Comparison of ENCODE assay signal across 22 cellular contexts in the genomic region with DNA sequence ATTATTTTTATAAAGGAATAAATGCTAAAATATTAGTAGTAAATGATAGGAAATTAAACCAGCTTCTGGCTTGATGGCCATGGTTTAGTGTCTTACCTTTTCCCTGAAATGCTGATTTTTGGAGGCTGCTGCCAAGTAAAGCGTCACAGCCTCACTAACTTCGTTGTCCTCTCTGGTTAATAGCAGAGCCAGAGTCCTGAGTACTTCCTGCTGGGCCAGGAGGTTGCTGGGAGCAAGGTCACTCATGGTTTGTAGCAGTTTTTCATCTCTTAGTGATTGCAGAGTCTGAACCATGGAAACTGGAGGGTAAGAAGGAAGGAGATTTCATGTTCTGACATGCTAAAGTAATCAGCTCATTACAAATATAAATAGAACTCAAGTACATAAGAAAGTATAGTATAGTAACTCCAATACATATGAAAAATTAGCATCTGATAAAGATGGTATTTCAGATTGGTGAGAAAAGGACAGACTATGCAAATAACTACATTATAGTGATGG. TPM values are rescaled to one million over a fixed set of nuclear protein-coding genes. Genes with fewer than 3 reads are reported as not detected.
A peak's percentile ranks its signal among the peaks of the same experiment; 100 is the strongest.
DNase-seq lines count a peak whose midpoint lies in the region; ATAC-seq, FAIRE-seq and TF ChIP-seq lines count a peak whose summit lies in the region.
"Had no signal": no experiment of that assay in that cellular context is flagged by ENCODE, and none has a peak within 500 bp of the region (broad histone marks: within the 10 kb centered on the region; RNA-seq: fewer than 3 reads in every experiment).

No MANE protein-coding gene starts in this region.

- peaks cover 10% of the 10 kb centered on the region for H3K4me1 ChIP-seq in CD8-positive, alpha-beta memory T cell (ENCODE audit: insufficient read depth, low read length)
- peaks cover 7 to 14% (median 12%) of the 10 kb centered on the region in 3 donors for H3K4me1 ChIP-seq in pancreas

- no peak overlapping the region for H3K4me3 Mint-ChIP-seq in activated naive CD4-positive, alpha-beta T cell treated with anti-CD3 and anti-CD28 coated beads for 36 hours
- H3K4me3 Mint-ChIP-seq in CD8-positive, alpha-beta memory T cell, result no peak overlapping the region
- H3K4me3 Mint-ChIP-seq in activated naive CD8-positive, alpha-beta T cell treated with anti-CD3 and anti-CD28 coated beads for 36 hours, result no peak overlapping the region
- H3K4me3 Mint-ChIP-seq: activated T-cell treated with anti-CD3 and anti-CD28 coated beads, Interleukin-2, amount 50 U/mL, for 4 hours; CD14-positive monocyte; WTC11 had no signal

- no peaks in the 10 kb centered on the region for H3K9me3 Mint-ChIP-seq in activated naive CD4-positive, alpha-beta T cell treated with anti-CD3 and anti-CD28 coated beads for 36 hours
- no peaks in the 10 kb centered on the region for H3K9me3 Mint-ChIP-seq in CD8-positive, alpha-beta memory T cell
- H3K9me3 Mint-ChIP-seq in activated naive CD8-positive, alpha-beta T cell treated with anti-CD3 and anti-CD28 coated beads for 36 hours, result no peaks in the 10 kb centered on the region
- H3K9me3 Mint-ChIP-seq: activated T-cell treated with anti-CD3 and anti-CD28 coated beads, Interleukin-2, amount 50 U/mL, for 4 hours; CD14-positive monocyte; WTC11 had no signal

- ATAC-seq in pancreas, result peak in 3 of 4 donors; percentile 33 to 70 (median 38)
- ATAC-seq in left colon, result no peak
- ATAC-seq: activated T-cell treated with anti-CD3 and anti-CD28 coated beads, Interleukin-2, amount 50 U/mL, for 4 hours; WTC11 had no signal

- POLR2A ChIA-PET in CD8-positive, alpha-beta memory T cell (lab: Charles Lee), result no interaction called here

- CTCF ChIA-PET in activated naive CD4-positive, alpha-beta T cell treated with anti-CD3 and anti-CD28 coated beads for 36 hours (lab: Charles Lee), result no interaction called here
- CTCF ChIA-PET in CD8-positive, alpha-beta memory T cell (lab: Charles Lee), result interaction anchor here (1.3 kb wide), 1 partner anchor 193 kb away, joined by 3 read pairs; no protein-coding TSS in a partner anchor

- no peak for DNase-seq in activated naive CD4-positive, alpha-beta T cell treated with anti-CD3 and anti-CD28 coated beads for 36 hours
- DNase-seq in activated naive CD4-positive, alpha-beta T cell treated with anti-CD3 and anti-CD28 coated beads, Interleukin-2, amount 50 U/mL, for 16 hours, result no peak
- DNase-seq in CD8-positive, alpha-beta memory T cell, result no peak
- no peak for DNase-seq in activated naive CD8-positive, alpha-beta T cell treated with anti-CD3 and anti-CD28 coated beads for 36 hours
- DNase-seq in pancreas (peak in 3 of 6 donors; percentile 19 to 38 (median 37)), left colon (no peak), D341Med (ENCODE audit: low spot score) (no peak)
- DNase-seq: activated T-cell treated with anti-CD3 and anti-CD28 coated beads, Interleukin-2, amount 50 U/mL, for 4 hours; glutamatergic neuron; kidney glomerular epithelial cell; NCI-H2029 treated with DMSO at 0.1 percent for 48 hours; NCI-H774; stimulated activated CD4-positive, alpha-beta T cell treated with anti-CD3 and anti-CD28 coated beads, Interleukin-4, amount 100 ng/mL, for 1 hour; stimulated activated naive CD4-positive, alpha-beta T cell treated with Interleukin-2 at 50 U/mL for 16 hours; T-helper 9 cell had no signal

- no peak for TF ChIP-seq CTCF in pancreas (IDR thresholded peaks at IDR 0.05)

- intact Hi-C loops in activated naive CD4-positive, alpha-beta T cell treated with anti-CD3 and anti-CD28 coated beads for 36 hours (cut with micrococcal nuclease), result no loop called here
- intact Hi-C loops in pancreas (cut with DNase I) (no loop called here), left colon (cut with DNase I, micrococcal nuclease) (no loop called here)

- WGBS in pancreas, 2 donors, result 19 to 20% methylated on average over 2 of the region's 2 CpGs

- no peak for FAIRE-seq in pancreas (lab: Jason Lieb, UNC)

- H3K27me3 ChIP-seq in CD8-positive, alpha-beta memory T cell (ENCODE audit: insufficient read depth, low read length, poor library complexity, severe bottlenecking), result no peaks in the 10 kb centered on the region
- H3K27me3 ChIP-seq in pancreas, result no peaks in the 10 kb centered on the region

- no peak overlapping the region for H3K4me3 ChIP-seq in CD8-positive, alpha-beta memory T cell (ENCODE audit: low read length)
- no peak overlapping the region for H3K4me3 ChIP-seq in pancreas

- no peaks in the 10 kb centered on the region for H3K9me3 ChIP-seq in CD8-positive, alpha-beta memory T cell (ENCODE audit: low read length)
- H3K9me3 ChIP-seq in pancreas, result no peaks in the 10 kb centered on the region

- H3K36me3 ChIP-seq in CD8-positive, alpha-beta memory T cell (ENCODE audit: insufficient read depth, low read length), result peaks cover 77% of the 10 kb centered on the region
- no peaks in the 10 kb centered on the region for H3K36me3 ChIP-seq in pancreas

- peaks cover 21% of the 10 kb centered on the region for H3K36me3 Mint-ChIP-seq in activated naive CD4-positive, alpha-beta T cell treated with anti-CD3 and anti-CD28 coated beads for 36 hours (ENCODE audit: low read depth)
- peaks cover 9 to 91% (median 23%) of the 10 kb centered on the region in 3 donors for H3K36me3 Mint-ChIP-seq in CD8-positive, alpha-beta memory T cell
- peaks cover 20% of the 10 kb centered on the region for H3K36me3 Mint-ChIP-seq in activated naive CD8-positive, alpha-beta T cell treated with anti-CD3 and anti-CD28 coated beads for 36 hours
- H3K36me3 Mint-ChIP-seq: WTC11 had no signal

- peak overlapping the region; percentile 59 for H3K27ac Mint-ChIP-seq in activated naive CD4-positive, alpha-beta T cell treated with anti-CD3 and anti-CD28 coated beads for 36 hours
- peak overlapping the region in 6 of 8 donors; percentile 7 to 69 (median 53) for H3K27ac Mint-ChIP-seq in CD8-positive, alpha-beta memory T cell
- peak overlapping the region; percentile 64 for H3K27ac Mint-ChIP-seq in activated naive CD8-positive, alpha-beta T cell treated with anti-CD3 and anti-CD28 coated beads for 36 hours
- H3K27ac Mint-ChIP-seq: WTC11 had no signal

- H3K27me3 Mint-ChIP-seq in activated naive CD4-positive, alpha-beta T cell treated with anti-CD3 and anti-CD28 coated beads for 36 hours (ENCODE audit: low read depth), result no peaks in the 10 kb centered on the region
- no peaks in the 10 kb centered on the region for H3K27me3 Mint-ChIP-seq in CD8-positive, alpha-beta memory T cell
- no peaks in the 10 kb centered on the region for H3K27me3 Mint-ChIP-seq in activated naive CD8-positive, alpha-beta T cell treated with anti-CD3 and anti-CD28 coated beads for 36 hours

- H3K4me1 Mint-ChIP-seq in activated naive CD4-positive, alpha-beta T cell treated with anti-CD3 and anti-CD28 coated beads for 36 hours (ENCODE audit: low read depth), result peaks cover 15% of the 10 kb centered on the region
- peaks cover 22 to 44% (median 42%) of the 10 kb centered on the region in 3 donors for H3K4me1 Mint-ChIP-seq in CD8-positive, alpha-beta memory T cell
- peaks cover 16% of the 10 kb centered on the region for H3K4me1 Mint-ChIP-seq in activated naive CD8-positive, alpha-beta T cell treated with anti-CD3 and anti-CD28 coated beads for 36 hours
- H3K4me1 Mint-ChIP-seq: CD14-positive monocyte had no signal

- H3K27ac ChIP-seq in CD8-positive, alpha-beta memory T cell (ENCODE audit: low read depth, low read length), result no peak overlapping the region
- no peak overlapping the region for H3K27ac ChIP-seq in pancreas

RNA-seq across cellular contexts. Expression of a gene that starts 26.5 kb away (rescaled TPM):
- total RNA-seq in activated naive CD4-positive, alpha-beta T cell treated with anti-CD3 and anti-CD28 coated beads for 36 hours, result not detected
- total RNA-seq in CD8-positive, alpha-beta memory T cell, result under 1 TPM in 1 of 2 experiments, not detected in 1; 0.55 TPM
- 0.78 TPM for polyA plus RNA-seq in CD8-positive, alpha-beta memory T cell
- not detected for total RNA-seq in activated naive CD8-positive, alpha-beta T cell treated with anti-CD3 and anti-CD28 coated beads for 36 hours
- total RNA-seq in pancreas, result not detected
- polyA plus RNA-seq in pancreas, result not detected
- not detected for total RNA-seq in left colon
- total RNA-seq: activated T-cell treated with anti-CD3 and anti-CD28 coated beads, Interleukin-2, amount 50 U/mL, for 4 hours; cerebellum; G401; lung microvascular endothelial cell; OCI-LY7; osteocyte; WTC11 had no signal

RNA-seq across cellular contexts. Expression of a gene that starts 50.4 kb away (rescaled TPM):
- total RNA-seq in activated naive CD4-positive, alpha-beta T cell treated with anti-CD3 and anti-CD28 coated beads for 36 hours, result 10 to 100 TPM; 84.9 to 85.1 TPM
- total RNA-seq in CD8-positive, alpha-beta memory T cell, result 10 to 100 TPM; 65.8 to 67.0 TPM
- polyA plus RNA-seq in CD8-positive, alpha-beta memory T cell, result 6.8 TPM
- 10 to 100 TPM; 74.1 to 75.8 TPM for total RNA-seq in activated naive CD8-positive, alpha-beta T cell treated with anti-CD3 and anti-CD28 coated beads for 36 hours
- total RNA-seq in pancreas (10 to 100 TPM; 36.5 to 69.4 (median 50.3) TPM), left colon (10 to 100 TPM; 40.7 to 67.2 TPM)
- 10 to 100 TPM; 44.4 to 57.0 TPM for polyA plus RNA-seq in pancreas
